ENCODE assay signal across 20 cellular contexts in genomic region chr18:76587147-76587885, GRCh38.
"Had no signal": no experiment of that assay in that cellular context is flagged by ENCODE, and none has a peak within 500 bp of the region (broad histone marks: within the 10 kb centered on the region; RNA-seq: fewer than 3 reads in every experiment).

No MANE protein-coding gene starts in this region.

- H3K27ac Mint-ChIP-seq: effector memory CD8-positive, alpha-beta T cell; naive thymus-derived CD8-positive, alpha-beta T cell; progenitor cell of endocrine pancreas; stimulated activated naive CD8-positive, alpha-beta T cell treated with anti-CD3 and anti-CD28 coated beads, Interleukin-15, amount 100 ng/mL, for 72 hours had no signal

- FAIRE-seq: frontal cortex, keratinocyte had no signal

- H3K27ac ChIP-seq: lower lobe of right lung, parathyroid adenoma, suprapubic skin, transverse colon had no signal

- H3K9ac ChIP-seq: parathyroid adenoma had no signal

- H3K27me3 ChIP-seq: neutrophil had no signal

- H3K9me3 ChIP-seq: lower lobe of right lung, neutrophil, suprapubic skin, transverse colon had no signal

- ATAC-seq: effector memory CD8-positive, alpha-beta T cell; left ventricle myocardium superior; lower lobe of right lung; naive thymus-derived CD8-positive, alpha-beta T cell; sciatic nerve; stimulated activated naive CD8-positive, alpha-beta T cell treated with anti-CD3 and anti-CD28 coated beads, Interleukin-15, amount 100 ng/mL, for 72 hours had no signal

- DNase-seq: cortex of kidney; effector memory CD8-positive, alpha-beta T cell; left ventricle myocardium superior; lower lobe of right lung; naive thymus-derived CD8-positive, alpha-beta T cell; stimulated activated CD4-positive, alpha-beta T cell treated with anti-CD3 and anti-CD28 coated beads, Interleukin-12 subunit alpha, Interleukin-12 subunit beta, amount 100 ng/mL, for 4 hours; stimulated activated CD4-positive, alpha-beta T cell treated with anti-CD3 and anti-CD28 coated beads, Interleukin-1b, Interleukin-23, amount 100 ng/mL, for 48 hours; stimulated activated CD4-positive, alpha-beta T cell treated with anti-CD3 and anti-CD28 coated beads, Interleukin-4, amount 100 ng/mL, for 1 hour; stimulated activated CD8-positive, alpha-beta memory T cell treated with anti-CD3 and anti-CD28 coated beads, Interleukin-4, amount 100 ng/mL, for 48 hours; stimulated activated naive CD4-positive, alpha-beta T cell; stimulated activated naive CD8-positive, alpha-beta T cell treated with anti-CD3 and anti-CD28 coated beads, Interleukin-15, amount 100 ng/mL, for 72 hours; transverse colon had no signal

- H3K36me3 ChIP-seq: lower lobe of right lung, neutrophil, suprapubic skin, transverse colon had no signal

- H3K9me3 Mint-ChIP-seq: effector memory CD8-positive, alpha-beta T cell; stimulated activated naive CD8-positive, alpha-beta T cell treated with anti-CD3 and anti-CD28 coated beads, Interleukin-15, amount 100 ng/mL, for 72 hours had no signal

- H3K4me3 ChIP-seq: lower lobe of right lung, smooth muscle cell, suprapubic skin, transverse colon had no signal

- H3K4me3 Mint-ChIP-seq: effector memory CD8-positive, alpha-beta T cell; stimulated activated naive CD8-positive, alpha-beta T cell treated with anti-CD3 and anti-CD28 coated beads, Interleukin-15, amount 100 ng/mL, for 72 hours had no signal
